17 cellular contexts compared by ENCODE assay signal in the genomic region with DNA sequence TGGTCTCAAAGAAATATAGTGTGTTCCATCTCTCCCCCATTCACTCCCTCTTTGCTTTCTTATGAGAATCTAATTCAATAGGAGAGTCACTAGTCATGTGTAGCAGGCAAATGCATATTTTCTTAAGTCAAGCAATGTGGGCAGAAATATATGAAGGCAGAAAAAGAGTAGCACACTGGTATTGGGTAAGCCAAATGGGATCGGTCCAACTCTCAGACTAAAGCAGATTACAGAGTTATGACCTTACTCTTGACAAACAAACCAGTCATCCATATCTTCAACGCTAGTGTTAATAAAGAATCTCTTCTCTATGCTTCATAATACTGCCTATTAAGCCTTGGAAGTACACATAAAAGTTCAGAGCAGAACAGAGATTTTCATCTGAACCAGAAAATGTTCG.
DNase-seq lines count a peak whose midpoint lies in the region; ATAC-seq and TF ChIP-seq lines count a peak whose summit lies in the region.
"Had no signal": no experiment of that assay in that cellular context is flagged by ENCODE, and none has a peak within 500 bp of the region (broad histone marks: within the 10 kb centered on the region; RNA-seq: fewer than 3 reads in every experiment).

No MANE protein-coding gene starts in this region.

- peaks cover 5% of the 10 kb centered on the region for H3K4me1 ChIP-seq in osteoblast (ENCODE audit: insufficient read depth, low read length)
- H3K4me1 ChIP-seq in naive thymus-derived CD4-positive, alpha-beta T cell (ENCODE audit: control insufficient read depth in 2 of 2, insufficient read depth in 2 of 2, low read length in 2 of 2), result no peaks in the 10 kb centered on the region

- H3K4me3 ChIP-seq in osteoblast (ENCODE audit: insufficient read depth, low read length), result no peak overlapping the region
- no peak overlapping the region for H3K4me3 ChIP-seq in naive thymus-derived CD4-positive, alpha-beta T cell (ENCODE audit: low read length)
- H3K4me3 ChIP-seq: esophagus muscularis mucosa had no signal

- no peaks in the 10 kb centered on the region for H4K20me1 ChIP-seq in osteoblast (ENCODE audit: insufficient read depth, low read length)

- H3K27ac ChIP-seq in osteoblast (ENCODE audit: low read depth, low read length), result no peak overlapping the region
- no peak overlapping the region for H3K27ac ChIP-seq in naive thymus-derived CD4-positive, alpha-beta T cell (ENCODE audit: low read depth, low read length)
- H3K27ac ChIP-seq: coronary artery, esophagus muscularis mucosa, KMS-11 had no signal

- H3K4me1 Mint-ChIP-seq in naive thymus-derived CD4-positive, alpha-beta T cell, result peaks cover 0 to 7% (median 0%) of the 10 kb centered on the region in 7 donors

- H3K36me3 ChIP-seq in osteoblast (ENCODE audit: insufficient read depth, low read length), result no peaks in the 10 kb centered on the region
- no peaks in the 10 kb centered on the region for H3K36me3 ChIP-seq in naive thymus-derived CD4-positive, alpha-beta T cell (ENCODE audit: control insufficient read depth in 2 of 3, insufficient read depth in 3 of 3, low read length in 3 of 3)
- H3K36me3 ChIP-seq: esophagus muscularis mucosa had no signal

- no peak overlapping the region for H3K4me3 Mint-ChIP-seq in naive thymus-derived CD4-positive, alpha-beta T cell

- H2AFZ ChIP-seq in osteoblast (ENCODE audit: low read length), result no peak overlapping the region

- H3K9me3 Mint-ChIP-seq in naive thymus-derived CD4-positive, alpha-beta T cell, result no peaks in the 10 kb centered on the region

- no peaks in the 10 kb centered on the region for H3K36me3 Mint-ChIP-seq in naive thymus-derived CD4-positive, alpha-beta T cell

- H3K27ac Mint-ChIP-seq in naive thymus-derived CD4-positive, alpha-beta T cell, result no peak overlapping the region

- peak overlapping the region; percentile 30 for H3K4me2 ChIP-seq in osteoblast (ENCODE audit: insufficient read depth, low read length)
- H3K4me2 ChIP-seq: KMS-11, SK-N-SH had no signal

- intact Hi-C loops in naive thymus-derived CD4-positive, alpha-beta T cell (cut with micrococcal nuclease), result no loop called here

- ATAC-seq in HG03571 (IDR thresholded peaks at IDR 0.05; ENCODE audit: unreplicated experiment), result no peak
- no peak for ATAC-seq in naive thymus-derived CD4-positive, alpha-beta T cell

- H3K27me3 Mint-ChIP-seq in naive thymus-derived CD4-positive, alpha-beta T cell, result peaks cover 0 to 2% (median 0%) of the 10 kb centered on the region in 5 donors

- CTCF ChIA-PET in naive thymus-derived CD4-positive, alpha-beta T cell (lab: Charles Lee), result no interaction called here

- H3K79me2 ChIP-seq in osteoblast (ENCODE audit: insufficient read depth, low read length), result no peaks in the 10 kb centered on the region

- POLR2A ChIA-PET in naive thymus-derived CD4-positive, alpha-beta T cell (lab: Charles Lee), result no interaction called here

- no peaks in the 10 kb centered on the region for H3K9me3 ChIP-seq in osteoblast (ENCODE audit: low read depth, low read length)
- H3K9me3 ChIP-seq in naive thymus-derived CD4-positive, alpha-beta T cell (ENCODE audit: control insufficient read depth in 2 of 3, low read length in 3 of 3), result no peaks in the 10 kb centered on the region
- H3K9me3 ChIP-seq: esophagus muscularis mucosa, SK-N-SH had no signal

- peak; percentile 35 for DNase-seq in EH (ENCODE audit: low read depth)
- DNase-seq in NCI-H69 (lab: John Stamatoyannopoulos, UW), result peak; percentile 68
- peak; percentile 73 for DNase-seq in fibroblast of gingiva (ENCODE audit: low read depth)
- DNase-seq in osteoblast (ENCODE audit: insufficient read length, low spot score, missing footprints), result no peak
- no peak for DNase-seq in NCI-H446 treated with DMSO at 0.1 percent for 48 hours (lab: John Stamatoyannopoulos, UW)
- no peak for DNase-seq in iPS-NIHi7 (ENCODE audit: extremely low spot score)
- DNase-seq in naive thymus-derived CD4-positive, alpha-beta T cell, result no peak
- DNase-seq: activated CD4-positive, alpha-beta T cell treated with anti-CD3 and anti-CD28 coated beads for 4 hours; activated CD8-positive, alpha-beta memory T cell treated with anti-CD3 and anti-CD28 coated beads, Interleukin-2, amount 50 U/mL, for 48 hours; GF-D8; GOT3; NCI-H345; SK-N-SH had no signal

- H3K27me3 ChIP-seq in osteoblast (ENCODE audit: insufficient read depth, low read length), result no peaks in the 10 kb centered on the region
- no peaks in the 10 kb centered on the region for H3K27me3 ChIP-seq in naive thymus-derived CD4-positive, alpha-beta T cell (ENCODE audit: control insufficient read depth in 2 of 2, insufficient read depth in 2 of 2, low read length in 2 of 2)
- H3K27me3 ChIP-seq: esophagus muscularis mucosa had no signal

- no peak for TF ChIP-seq CTCF in osteoblast (IDR thresholded peaks at IDR 0.05; ENCODE audit: extremely low read depth, low read depth, low read length)

Comparison
In these comparisons a context has a peak if more than half of its experiments do, and no peak if none do; other contexts are left out.
1. DNase-seq: peak in EH (single experiment), NCI-H69 (single experiment) and fibroblast of gingiva (single experiment); none in osteoblast (single experiment), NCI-H446 treated with DMSO at 0.1 percent for 48 hours (single experiment), iPS-NIHi7 (single experiment) and naive thymus-derived CD4-positive, alpha-beta T cell (0 of 9).